15 cellular contexts compared by ENCODE assay signal in the genomic region with DNA sequence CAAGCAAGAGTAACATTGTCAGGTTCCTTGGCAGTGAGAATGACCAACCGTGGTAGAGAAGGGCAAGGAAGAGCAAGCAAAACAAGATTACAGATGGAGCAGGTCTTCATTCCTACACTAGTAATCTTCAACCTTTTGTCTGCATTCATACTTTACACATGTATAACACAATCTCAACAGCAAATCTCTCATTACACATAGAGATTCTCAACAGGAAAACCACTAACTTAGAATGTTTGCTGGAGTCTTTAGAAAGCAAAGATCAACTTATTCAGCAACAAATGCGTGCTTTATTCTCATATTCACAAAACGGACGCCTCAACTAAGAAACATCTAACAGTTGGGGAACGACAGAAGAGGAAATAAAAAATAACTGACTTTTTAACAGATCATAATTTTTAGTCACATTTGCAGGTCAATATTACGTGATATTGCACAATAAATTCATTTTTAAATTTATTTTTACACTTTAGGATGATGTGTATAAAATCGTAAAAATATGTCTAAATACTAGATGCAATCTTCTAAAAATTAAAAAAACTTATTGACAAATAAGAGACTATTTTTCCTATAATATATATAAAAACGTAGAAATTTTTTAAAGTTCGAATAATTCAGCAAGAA.
A peak's percentile ranks its signal among the peaks of the same experiment; 100 is the strongest.
DNase-seq lines count a peak whose midpoint lies in the region; ATAC-seq, FAIRE-seq and TF ChIP-seq lines count a peak whose summit lies in the region.
"Had no signal": no experiment of that assay in that cellular context is flagged by ENCODE, and none has a peak within 500 bp of the region (broad histone marks: within the 10 kb centered on the region; RNA-seq: fewer than 3 reads in every experiment).

No MANE protein-coding gene starts in this region.

- no peak for DNase-seq in CD8-positive, alpha-beta T cell
- DNase-seq in GM12892 (ENCODE audit: insufficient read length) = no peak
- no peak for DNase-seq in WTC11 (ENCODE audit: low spot score)
- DNase-seq in iris pigment epithelial cell (ENCODE audit: low read depth) = peak; percentile 21
- DNase-seq in ecto neural progenitor cell (ENCODE audit: low spot score) = no peak
- DNase-seq in OCI-M1 (lab: John Stamatoyannopoulos, UW) = no peak
- no peak for DNase-seq in Kasumi-1 (lab: John Stamatoyannopoulos, UW)
- DNase-seq in kidney glomerular epithelial cell (lab: John Stamatoyannopoulos, UW) = no peak
- DNase-seq: activated gamma-delta T cell treated with Interleukin-2 at 50 U/mL for 16 hours, BE2C, foreskin melanocyte, left cardiac atrium, NCI-H146, SK-N-SH, thyroid gland had no signal

- H3K27me3 ChIP-seq in CD8-positive, alpha-beta T cell (ENCODE audit: insufficient read depth, low read length) = no peaks in the 10 kb centered on the region
- H3K27me3 ChIP-seq: BE2C, thyroid gland had no signal

- TF ChIP-seq CTCF in CD8-positive, alpha-beta T cell (IDR thresholded peaks at IDR 0.05) = no peak
- TF ChIP-seq CTCF in WTC11 (IDR thresholded peaks at IDR 0.05) = no peak

- CTCF ChIA-PET in CD8-positive, alpha-beta T cell (lab: Charles Lee) = interaction anchor here (1.0 kb wide), 1 partner anchor 171 kb away, joined by 3 read pairs; no protein-coding TSS in a partner anchor
- CTCF ChIA-PET in WTC11 (lab: Charles Lee) = no interaction called here

- peaks cover 49% of the 10 kb centered on the region for H3K36me3 Mint-ChIP-seq in CD8-positive, alpha-beta T cell
- peaks cover 8% of the 10 kb centered on the region; the same call in 1 of the 2 replicates for H3K36me3 Mint-ChIP-seq in WTC11

- H3K27me3 Mint-ChIP-seq in CD8-positive, alpha-beta T cell (ENCODE audit: low read depth) = no peaks in the 10 kb centered on the region
- H3K27me3 Mint-ChIP-seq in WTC11 (ENCODE audit: low read depth) = no peaks in the 10 kb centered on the region

- H3K36me3 ChIP-seq in CD8-positive, alpha-beta T cell (ENCODE audit: insufficient read depth, low read length) = peaks cover 4% of the 10 kb centered on the region

- peak overlapping the region; percentile 17 for H3K4me3 Mint-ChIP-seq in CD8-positive, alpha-beta T cell
- H3K4me3 Mint-ChIP-seq in WTC11 = no peak overlapping the region

- H3K27ac ChIP-seq in CD8-positive, alpha-beta T cell (ENCODE audit: low read depth, low read length) = no peak overlapping the region
- H3K27ac ChIP-seq: thyroid gland had no signal

- peak overlapping the region; percentile 6 for H3K27ac Mint-ChIP-seq in CD8-positive, alpha-beta T cell
- H3K27ac Mint-ChIP-seq in WTC11 = peak overlapping the region; percentile 64

- peak; percentile 53 for FAIRE-seq in GM12892 (lab: Jason Lieb, UNC)

- no peaks in the 10 kb centered on the region for H3K9me3 Mint-ChIP-seq in CD8-positive, alpha-beta T cell
- H3K9me3 Mint-ChIP-seq in WTC11 = no peaks in the 10 kb centered on the region

- H3K4me1 Mint-ChIP-seq in CD8-positive, alpha-beta T cell (ENCODE audit: low read depth) = peaks cover 51% of the 10 kb centered on the region
- H3K4me1 Mint-ChIP-seq in WTC11 = peaks cover 4% of the 10 kb centered on the region; the same call in 1 of the 2 replicates

- peaks cover 14% of the 10 kb centered on the region for H3K4me1 ChIP-seq in CD8-positive, alpha-beta T cell (ENCODE audit: insufficient read depth, low read length)
- H3K4me1 ChIP-seq: BE2C, thyroid gland had no signal

- no peaks in the 10 kb centered on the region for H3K9me3 ChIP-seq in CD8-positive, alpha-beta T cell (ENCODE audit: low read length)
- H3K9me3 ChIP-seq: BE2C, SK-N-SH, thyroid gland had no signal

- H3K4me3 ChIP-seq in CD8-positive, alpha-beta T cell (ENCODE audit: low read depth, low read length) = no peak overlapping the region
- H3K4me3 ChIP-seq: thyroid gland had no signal

- POLR2A ChIA-PET in CD8-positive, alpha-beta T cell (lab: Charles Lee) = interaction anchor here (1.4 kb wide), 1 partner anchor 48 kb away, joined by 3 read pairs; no protein-coding TSS in a partner anchor
- POLR2A ChIA-PET in WTC11 (lab: Charles Lee) = no interaction called here

- TF ChIP-seq POLR2A in GM12892 (IDR thresholded peaks at IDR 0.05; ENCODE audit: low read depth, low read length) = no peak

- ATAC-seq in CD8-positive, alpha-beta T cell = no peak
- ATAC-seq in WTC11 = no peak
- ATAC-seq: left cardiac atrium had no signal

- intact Hi-C loops in CD8-positive, alpha-beta T cell (cut with DNase I, micrococcal nuclease) = loop anchor here in 1 of 2 experiments (5.0 kb wide), 1 partner anchor 262 kb away; no protein-coding TSS in a partner anchor

TF ChIP-seq in WTC11, 78 proteins besides CTCF, POLR2A, EP300 and RAD21 (continues in another document):
- TF ChIP-seq FOXK1 (CRISPR knock-in tag; IDR thresholded peaks at IDR 0.05) (no peak), ATF2 (CRISPR knock-in tag; IDR thresholded peaks at IDR 0.05; ENCODE audit: borderline replicate concordance, low read depth) (no peak), FOXP4 (CRISPR knock-in tag; IDR thresholded peaks at IDR 0.05) (no peak), FOXJ3 (CRISPR knock-in tag; IDR thresholded peaks at IDR 0.05; ENCODE audit: borderline replicate concordance) (no peak), RORB (CRISPR knock-in tag; IDR thresholded peaks at IDR 0.05) (no peak), CDX4 (CRISPR knock-in tag; IDR thresholded peaks at IDR 0.05; ENCODE audit: borderline replicate concordance) (no peak), GRHL2 (CRISPR knock-in tag; IDR thresholded peaks at IDR 0.05; ENCODE audit: insufficient replicate concordance, severe bottlenecking) (no peak), MLX (CRISPR knock-in tag; IDR thresholded peaks at IDR 0.05) (no peak), NFATC4 (CRISPR knock-in tag; IDR thresholded peaks at IDR 0.05) (no peak), ZNF317 (CRISPR knock-in tag; IDR thresholded peaks at IDR 0.05; ENCODE audit: borderline replicate concordance, low read depth) (no peak), HMGA2 (CRISPR knock-in tag; IDR thresholded peaks at IDR 0.05) (no peak)
- TF ChIP-seq, protein P1, sequence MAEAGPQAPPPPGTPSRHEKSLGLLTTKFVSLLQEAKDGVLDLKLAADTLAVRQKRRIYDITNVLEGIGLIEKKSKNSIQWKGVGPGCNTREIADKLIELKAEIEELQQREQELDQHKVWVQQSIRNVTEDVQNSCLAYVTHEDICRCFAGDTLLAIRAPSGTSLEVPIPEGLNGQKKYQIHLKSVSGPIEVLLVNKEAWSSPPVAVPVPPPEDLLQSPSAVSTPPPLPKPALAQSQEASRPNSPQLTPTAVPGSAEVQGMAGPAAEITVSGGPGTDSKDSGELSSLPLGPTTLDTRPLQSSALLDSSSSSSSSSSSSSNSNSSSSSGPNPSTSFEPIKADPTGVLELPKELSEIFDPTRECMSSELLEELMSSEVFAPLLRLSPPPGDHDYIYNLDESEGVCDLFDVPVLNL (CRISPR knock-in tag; IDR thresholded peaks at IDR 0.05; ENCODE audit: borderline replicate concordance, low read depth) = no peak
- TF ChIP-seq, protein P2, sequence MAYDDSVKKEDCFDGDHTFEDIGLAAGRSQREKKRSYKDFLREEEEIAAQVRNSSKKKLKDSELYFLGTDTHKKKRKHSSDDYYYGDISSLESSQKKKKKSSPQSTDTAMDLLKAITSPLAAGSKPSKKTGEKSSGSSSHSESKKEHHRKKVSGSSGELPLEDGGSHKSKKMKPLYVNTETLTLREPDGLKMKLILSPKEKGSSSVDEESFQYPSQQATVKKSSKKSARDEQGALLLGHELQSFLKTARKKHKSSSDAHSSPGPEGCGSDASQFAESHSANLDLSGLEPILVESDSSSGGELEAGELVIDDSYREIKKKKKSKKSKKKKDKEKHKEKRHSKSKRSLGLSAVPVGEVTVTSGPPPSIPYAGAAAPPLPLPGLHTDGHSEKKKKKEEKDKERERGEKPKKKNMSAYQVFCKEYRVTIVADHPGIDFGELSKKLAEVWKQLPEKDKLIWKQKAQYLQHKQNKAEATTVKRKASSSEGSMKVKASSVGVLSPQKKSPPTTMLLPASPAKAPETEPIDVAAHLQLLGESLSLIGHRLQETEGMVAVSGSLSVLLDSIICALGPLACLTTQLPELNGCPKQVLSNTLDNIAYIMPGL (CRISPR knock-in tag; IDR thresholded peaks at IDR 0.05) = no peak
